ENCODE assay signal across 9 cellular contexts in the genomic region with DNA sequence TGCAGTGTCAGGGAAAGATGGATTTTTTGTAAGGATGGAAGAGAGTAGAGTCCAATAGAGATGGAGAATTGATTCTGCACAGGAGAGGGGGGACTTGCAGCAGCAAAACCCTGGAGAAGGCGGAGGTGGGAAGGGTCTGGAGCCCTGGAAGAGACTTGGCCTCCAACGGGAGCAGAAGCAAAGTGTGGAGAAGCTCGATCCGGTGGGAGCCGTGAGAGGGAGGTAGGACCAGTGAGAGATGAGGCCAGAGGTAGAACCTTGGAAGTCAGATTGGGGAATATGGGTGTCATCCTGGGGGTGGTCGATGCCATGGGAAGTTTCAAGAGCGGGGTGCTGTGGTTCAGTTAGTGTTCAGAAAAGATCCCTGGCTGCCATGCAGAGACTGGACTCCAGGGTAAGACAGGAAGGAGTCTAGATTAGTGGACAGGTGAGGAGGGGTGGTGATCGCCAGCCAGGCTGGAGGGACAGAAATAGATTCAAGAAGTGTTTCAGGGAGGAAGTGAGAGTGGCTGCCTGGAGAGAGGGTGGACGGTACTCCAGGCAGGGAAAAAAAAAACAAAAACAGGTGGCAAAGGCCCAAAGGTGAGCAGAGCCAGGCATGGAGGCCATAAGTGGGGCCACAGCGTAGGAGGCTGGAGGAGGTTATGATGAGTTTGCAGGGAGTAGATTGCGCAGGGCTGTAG. TPM values are rescaled to one million over a fixed set of nuclear protein-coding genes. Genes with fewer than 3 reads are reported as not detected.
DNase-seq lines count a peak whose midpoint lies in the region; TF ChIP-seq lines count a peak whose summit lies in the region.
"Had no signal": no experiment of that assay in that cellular context is flagged by ENCODE, and none has a peak within 500 bp of the region (broad histone marks: within the 10 kb centered on the region; RNA-seq: fewer than 3 reads in every experiment).

No MANE protein-coding gene starts in this region.

- H3K27me3 ChIP-seq in fibroblast of lung (ENCODE audit: control insufficient read depth, insufficient read depth, low read length) (no peaks in the 10 kb centered on the region), subcutaneous abdominal adipose tissue (ENCODE audit: control insufficient read depth in 5 of 5, insufficient read depth in 4 of 5, low read length in 5 of 5) (no peaks in the 10 kb centered on the region)

- no peak overlapping the region for H2AFZ ChIP-seq in fibroblast of lung (ENCODE audit: low read length)

- H3K4me1 Mint-ChIP-seq in activated T-cell treated with anti-CD3 and anti-CD28 coated beads, Interleukin-2, amount 50 U/mL, for 24 hours (ENCODE audit: low read depth), result peaks cover 54% of the 10 kb centered on the region

- H3K4me2 ChIP-seq in fibroblast of lung (ENCODE audit: extremely low read depth, insufficient read depth, low read length), result peak overlapping the region; percentile 7

- peak overlapping the region; percentile 98 for H3K4me3 Mint-ChIP-seq in activated T-cell treated with anti-CD3 and anti-CD28 coated beads, Interleukin-2, amount 50 U/mL, for 24 hours

- H3K27ac ChIP-seq in fibroblast of lung (ENCODE audit: insufficient read depth, low read length), result no peak overlapping the region
- peak overlapping the region; percentile 62 for H3K27ac ChIP-seq in subcutaneous abdominal adipose tissue (ENCODE audit: low read depth, low read length)

- DNase-seq in activated T-cell treated with anti-CD3 and anti-CD28 coated beads, Interleukin-2, amount 50 U/mL, for 24 hours, result no peak
- DNase-seq in activated T-cell treated with anti-CD3 and anti-CD28 coated beads, Interleukin-2, amount 50 U/mL, for 1 hour, result no peak
- DNase-seq in RPMI8226 (peak; percentile 86), fibroblast of lung (ENCODE audit: low read depth in 2 of 2) (no peak), A172 (ENCODE audit: low spot score) (no peak), NCI-H2171 treated with DMSO at 0.1 percent for 48 hours (lab: John Stamatoyannopoulos, UW) (no peak), activated gamma-delta T cell (lab: John Stamatoyannopoulos, UW) (no peak)
- DNase-seq: NCI-H345 had no signal

- H3K27me3 Mint-ChIP-seq in activated T-cell treated with anti-CD3 and anti-CD28 coated beads, Interleukin-2, amount 50 U/mL, for 24 hours, result no peaks in the 10 kb centered on the region

- H4K20me1 ChIP-seq in fibroblast of lung (ENCODE audit: control insufficient read depth, extremely low read depth, insufficient read depth, low read length), result no peaks in the 10 kb centered on the region

- H3K4me1 ChIP-seq in fibroblast of lung (ENCODE audit: control insufficient read depth, extremely low read depth, insufficient read depth, low read length) (peaks cover 25% of the 10 kb centered on the region), subcutaneous abdominal adipose tissue (ENCODE audit: control insufficient read depth in 5 of 5, insufficient read depth in 5 of 5, low read length in 5 of 5) (peaks cover 10 to 54% (median 49%) of the 10 kb centered on the region in 5 donors)

- no peaks in the 10 kb centered on the region for H3K9me3 ChIP-seq in fibroblast of lung (ENCODE audit: control insufficient read depth, insufficient read depth, low read depth, low read length)
- H3K9me3 ChIP-seq in subcutaneous abdominal adipose tissue (ENCODE audit: control insufficient read depth in 5 of 5, low read length in 5 of 5), result no peaks in the 10 kb centered on the region

- peaks cover 69% of the 10 kb centered on the region for H3K36me3 Mint-ChIP-seq in activated T-cell treated with anti-CD3 and anti-CD28 coated beads, Interleukin-2, amount 50 U/mL, for 24 hours (ENCODE audit: low read depth)

- H3K36me3 ChIP-seq in fibroblast of lung (ENCODE audit: control insufficient read depth, insufficient read depth, low read length), result peaks cover 11% of the 10 kb centered on the region
- peaks cover 0 to 15% (median 10%) of the 10 kb centered on the region in 5 donors for H3K36me3 ChIP-seq in subcutaneous abdominal adipose tissue (ENCODE audit: control insufficient read depth in 5 of 5, insufficient read depth in 5 of 5, low read length in 5 of 5)

- TF ChIP-seq CTCF in fibroblast of lung (conservative IDR thresholded peaks at IDR 0.05 in 1 of 2, IDR thresholded peaks at IDR 0.05 in 1 of 2; ENCODE audit: low read depth in 1 of 2, low read length in 2 of 2), result no peak

- H3K4me3 ChIP-seq in fibroblast of lung (replicated peaks in 1 of 4; ENCODE audit: control extremely low read depth in 1 of 4, insufficient read depth in 1 of 4, low read depth in 3 of 4, low read length in 4 of 4), result no peak overlapping the region
- no peak overlapping the region for H3K4me3 ChIP-seq in subcutaneous abdominal adipose tissue (ENCODE audit: low read depth in 1 of 5, low read length in 5 of 5)

- H3K79me2 ChIP-seq in fibroblast of lung (ENCODE audit: control insufficient read depth, insufficient read depth, low read length), result peaks cover 61% of the 10 kb centered on the region

- peak overlapping the region; percentile 96 for H3K27ac Mint-ChIP-seq in activated T-cell treated with anti-CD3 and anti-CD28 coated beads, Interleukin-2, amount 50 U/mL, for 24 hours

- H3K9ac ChIP-seq in fibroblast of lung (ENCODE audit: insufficient read depth, low read length) (no peak overlapping the region), subcutaneous abdominal adipose tissue (ENCODE audit: low read length in 5 of 5) (no peak overlapping the region)

- no peaks in the 10 kb centered on the region for H3K9me3 Mint-ChIP-seq in activated T-cell treated with anti-CD3 and anti-CD28 coated beads, Interleukin-2, amount 50 U/mL, for 24 hours

RNA-seq across cellular contexts. Expression of gene PPP5C, which starts 2.6 kb away (rescaled TPM):
- total RNA-seq in fibroblast of lung, result 35.2 and 46.9 TPM in 2 replicates
- polyA plus RNA-seq in fibroblast of lung, result 94.1 and 123 TPM in 2 replicates
- polyA plus RNA-seq in fibroblast of lung (2012), result 60.5 and 77.7 TPM in 2 replicates
- polyA minus RNA-seq in fibroblast of lung (ENCODE audit: low replicate concordance), result 152 and 183 TPM in 2 replicates
- total RNA-seq in A172 (2014; rRNA removed; shearing (Covaris generic)), result 40.4 and 53.1 TPM in 2 replicates

RNA-seq across cellular contexts. Expression of gene HIF3A, which starts 52.6 kb away (rescaled TPM):
- 0.77 and 1.5 TPM in 2 replicates for total RNA-seq in fibroblast of lung
- 0.12 and 0.99 TPM in 2 replicates for polyA plus RNA-seq in fibroblast of lung
- 0.23 and 1.4 TPM in 2 replicates for polyA plus RNA-seq in fibroblast of lung (2012)
- 0.79 and 5.3 TPM in 2 replicates for polyA minus RNA-seq in fibroblast of lung (ENCODE audit: low replicate concordance)
- total RNA-seq in A172 (2014; rRNA removed; shearing (Covaris generic)), result not detected in 2 replicates
